Comparison of ENCODE assay signal across 2 cellular contexts in genomic region chr10:70333268-70333667, GRCh38.
TF ChIP-seq lines count a peak whose summit lies in the region.

No MANE protein-coding gene starts in this region.

TF ChIP-seq in HepG2, 621 proteins besides CTCF, POLR2A, EP300 and RAD21:
- no peak for TF ChIP-seq ZC3H4 (CRISPR knock-in tag; IDR thresholded peaks at IDR 0.05; ENCODE audit: borderline replicate concordance)
- TF ChIP-seq ZNF160 (CRISPR knock-in tag; IDR thresholded peaks at IDR 0.05) = no peak
- no peak for TF ChIP-seq RELA (CRISPR knock-in tag; IDR thresholded peaks at IDR 0.05)
- peak; percentile 99 for TF ChIP-seq ZNF331 (CRISPR knock-in tag; IDR thresholded peaks at IDR 0.05)

TF ChIP-seq in HEK293, 187 proteins besides CTCF, POLR2A, EP300 and RAD21:
- TF ChIP-seq SP2 (tag by site-specific recombination; IDR thresholded peaks at IDR 0.05) (no peak), SETDB1 (IDR thresholded peaks at IDR 0.05; ENCODE audit: insufficient read length, low read length) (peak; percentile 33)
